1 cellular context compared by ENCODE assay signal in the genomic region with DNA sequence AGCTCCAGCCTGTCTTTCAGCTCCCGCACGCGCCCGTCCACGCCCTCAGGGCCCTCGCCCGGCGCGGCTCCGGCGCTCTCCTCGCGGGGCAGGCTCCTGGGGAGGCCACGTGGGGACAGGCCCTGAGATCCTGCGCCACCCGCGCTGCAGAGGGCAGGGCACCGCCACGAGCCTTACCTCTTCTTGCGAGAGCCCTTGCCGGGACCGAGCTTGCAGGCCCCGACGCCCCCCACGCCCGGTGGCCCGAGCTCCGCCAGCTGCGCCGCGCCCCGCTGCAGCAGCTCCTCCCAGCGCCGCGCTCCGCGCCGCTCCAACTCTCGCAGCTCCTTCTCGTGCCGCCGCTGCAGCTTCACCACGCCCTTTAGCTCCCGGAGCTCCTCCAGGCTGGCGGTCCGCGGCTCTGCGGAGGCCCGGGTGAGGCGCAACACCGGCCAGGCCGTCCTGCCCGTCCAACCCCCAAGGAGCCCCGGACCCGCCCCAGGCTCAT.
A peak's percentile ranks its signal among the peaks of the same experiment; 100 is the strongest.
TF ChIP-seq lines count a peak whose summit lies in the region.

No MANE protein-coding gene starts in this region.

TF ChIP-seq in WTC11, 78 proteins besides CTCF, POLR2A, EP300 and RAD21 (continued from another document):
- TF ChIP-seq, protein P1, sequence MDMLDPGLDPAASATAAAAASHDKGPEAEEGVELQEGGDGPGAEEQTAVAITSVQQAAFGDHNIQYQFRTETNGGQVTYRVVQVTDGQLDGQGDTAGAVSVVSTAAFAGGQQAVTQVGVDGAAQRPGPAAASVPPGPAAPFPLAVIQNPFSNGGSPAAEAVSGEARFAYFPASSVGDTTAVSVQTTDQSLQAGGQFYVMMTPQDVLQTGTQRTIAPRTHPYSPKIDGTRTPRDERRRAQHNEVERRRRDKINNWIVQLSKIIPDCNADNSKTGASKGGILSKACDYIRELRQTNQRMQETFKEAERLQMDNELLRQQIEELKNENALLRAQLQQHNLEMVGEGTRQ (CRISPR knock-in tag; IDR thresholded peaks at IDR 0.05): peak; percentile 65; the same call in 1 of the 2 replicates
- TF ChIP-seq FOXK1 (CRISPR knock-in tag; IDR thresholded peaks at IDR 0.05): peak; percentile 77
- TF ChIP-seq ETV6 (CRISPR knock-in tag; IDR thresholded peaks at IDR 0.05): no peak; the same call in 1 of the 2 replicates
- TF ChIP-seq IRF2 (CRISPR knock-in tag; IDR thresholded peaks at IDR 0.05; ENCODE audit: borderline replicate concordance, low read depth): 0 out of 2 replicates have a peak, but pooled peaks have one; percentile 70
- TF ChIP-seq JAZF1 (CRISPR knock-in tag; IDR thresholded peaks at IDR 0.05): no peak
- 0 out of 2 replicates have a peak, but pooled peaks have one; percentile 18 for TF ChIP-seq ZNF138 (CRISPR knock-in tag; conservative IDR thresholded peaks at IDR 0.05)
- peak; percentile 55; the same call in 1 of the 2 replicates for TF ChIP-seq SP1 (CRISPR knock-in tag; conservative IDR thresholded peaks at IDR 0.05)
- no peak for TF ChIP-seq ELF4 (CRISPR knock-in tag; IDR thresholded peaks at IDR 0.05; ENCODE audit: low read depth)
- TF ChIP-seq, protein P2, sequence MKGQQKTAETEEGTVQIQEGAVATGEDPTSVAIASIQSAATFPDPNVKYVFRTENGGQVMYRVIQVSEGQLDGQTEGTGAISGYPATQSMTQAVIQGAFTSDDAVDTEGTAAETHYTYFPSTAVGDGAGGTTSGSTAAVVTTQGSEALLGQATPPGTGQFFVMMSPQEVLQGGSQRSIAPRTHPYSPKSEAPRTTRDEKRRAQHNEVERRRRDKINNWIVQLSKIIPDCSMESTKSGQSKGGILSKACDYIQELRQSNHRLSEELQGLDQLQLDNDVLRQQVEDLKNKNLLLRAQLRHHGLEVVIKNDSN (CRISPR knock-in tag; IDR thresholded peaks at IDR 0.05): peak; percentile 7; the same call in 1 of the 2 replicates
- TF ChIP-seq TEAD1 (CRISPR knock-in tag; IDR thresholded peaks at IDR 0.05): peak; percentile 42; the same call in 1 of the 2 replicates
- peak; percentile 58 for TF ChIP-seq SMAD4 (CRISPR knock-in tag; IDR thresholded peaks at IDR 0.05)
- TF ChIP-seq, protein P3, sequence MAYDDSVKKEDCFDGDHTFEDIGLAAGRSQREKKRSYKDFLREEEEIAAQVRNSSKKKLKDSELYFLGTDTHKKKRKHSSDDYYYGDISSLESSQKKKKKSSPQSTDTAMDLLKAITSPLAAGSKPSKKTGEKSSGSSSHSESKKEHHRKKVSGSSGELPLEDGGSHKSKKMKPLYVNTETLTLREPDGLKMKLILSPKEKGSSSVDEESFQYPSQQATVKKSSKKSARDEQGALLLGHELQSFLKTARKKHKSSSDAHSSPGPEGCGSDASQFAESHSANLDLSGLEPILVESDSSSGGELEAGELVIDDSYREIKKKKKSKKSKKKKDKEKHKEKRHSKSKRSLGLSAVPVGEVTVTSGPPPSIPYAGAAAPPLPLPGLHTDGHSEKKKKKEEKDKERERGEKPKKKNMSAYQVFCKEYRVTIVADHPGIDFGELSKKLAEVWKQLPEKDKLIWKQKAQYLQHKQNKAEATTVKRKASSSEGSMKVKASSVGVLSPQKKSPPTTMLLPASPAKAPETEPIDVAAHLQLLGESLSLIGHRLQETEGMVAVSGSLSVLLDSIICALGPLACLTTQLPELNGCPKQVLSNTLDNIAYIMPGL (CRISPR knock-in tag; IDR thresholded peaks at IDR 0.05): 0 out of 2 replicates have a peak, but pooled peaks have one; percentile 58
- TF ChIP-seq, protein P4, sequence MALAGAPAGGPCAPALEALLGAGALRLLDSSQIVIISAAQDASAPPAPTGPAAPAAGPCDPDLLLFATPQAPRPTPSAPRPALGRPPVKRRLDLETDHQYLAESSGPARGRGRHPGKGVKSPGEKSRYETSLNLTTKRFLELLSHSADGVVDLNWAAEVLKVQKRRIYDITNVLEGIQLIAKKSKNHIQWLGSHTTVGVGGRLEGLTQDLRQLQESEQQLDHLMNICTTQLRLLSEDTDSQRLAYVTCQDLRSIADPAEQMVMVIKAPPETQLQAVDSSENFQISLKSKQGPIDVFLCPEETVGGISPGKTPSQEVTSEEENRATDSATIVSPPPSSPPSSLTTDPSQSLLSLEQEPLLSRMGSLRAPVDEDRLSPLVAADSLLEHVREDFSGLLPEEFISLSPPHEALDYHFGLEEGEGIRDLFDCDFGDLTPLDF (CRISPR knock-in tag; IDR thresholded peaks at IDR 0.05): 0 out of 2 replicates have a peak, but pooled peaks have one; percentile 13
- TF ChIP-seq, protein P5, sequence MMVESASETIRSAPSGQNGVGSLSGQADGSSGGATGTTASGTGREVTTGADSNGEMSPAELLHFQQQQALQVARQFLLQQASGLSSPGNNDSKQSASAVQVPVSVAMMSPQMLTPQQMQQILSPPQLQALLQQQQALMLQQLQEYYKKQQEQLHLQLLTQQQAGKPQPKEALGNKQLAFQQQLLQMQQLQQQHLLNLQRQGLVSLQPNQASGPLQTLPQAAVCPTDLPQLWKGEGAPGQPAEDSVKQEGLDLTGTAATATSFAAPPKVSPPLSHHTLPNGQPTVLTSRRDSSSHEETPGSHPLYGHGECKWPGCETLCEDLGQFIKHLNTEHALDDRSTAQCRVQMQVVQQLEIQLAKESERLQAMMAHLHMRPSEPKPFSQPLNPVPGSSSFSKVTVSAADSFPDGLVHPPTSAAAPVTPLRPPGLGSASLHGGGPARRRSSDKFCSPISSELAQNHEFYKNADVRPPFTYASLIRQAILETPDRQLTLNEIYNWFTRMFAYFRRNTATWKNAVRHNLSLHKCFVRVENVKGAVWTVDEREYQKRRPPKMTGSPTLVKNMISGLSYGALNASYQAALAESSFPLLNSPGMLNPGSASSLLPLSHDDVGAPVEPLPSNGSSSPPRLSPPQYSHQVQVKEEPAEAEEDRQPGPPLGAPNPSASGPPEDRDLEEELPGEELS (CRISPR knock-in tag; IDR thresholded peaks at IDR 0.05): peak; percentile 89; the same call in 1 of the 2 replicates
- TF ChIP-seq, protein P6, sequence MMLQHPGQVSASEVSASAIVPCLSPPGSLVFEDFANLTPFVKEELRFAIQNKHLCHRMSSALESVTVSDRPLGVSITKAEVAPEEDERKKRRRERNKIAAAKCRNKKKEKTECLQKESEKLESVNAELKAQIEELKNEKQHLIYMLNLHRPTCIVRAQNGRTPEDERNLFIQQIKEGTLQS (CRISPR knock-in tag; conservative IDR thresholded peaks at IDR 0.05): peak; percentile 75
- TF ChIP-seq KAT7 (CRISPR knock-in tag; IDR thresholded peaks at IDR 0.05; ENCODE audit: borderline replicate concordance): peak; percentile 55; the same call in 1 of the 2 replicates
- TF ChIP-seq ZNF121 (CRISPR knock-in tag; IDR thresholded peaks at IDR 0.05): peak; percentile 44; the same call in 1 of the 2 replicates
- no peak for TF ChIP-seq ZNF671 (CRISPR knock-in tag; IDR thresholded peaks at IDR 0.05)
- peak; percentile 86 for TF ChIP-seq NFE2L1 (CRISPR knock-in tag; IDR thresholded peaks at IDR 0.05)
- TF ChIP-seq RELA (CRISPR knock-in tag; IDR thresholded peaks at IDR 0.05; ENCODE audit: borderline replicate concordance): peak; percentile 79; the same call in 1 of the 2 replicates
